In genomic region chr1:155856975-155857930, GRCh38 we compare ENCODE assay signal across 1 cellular context.
TF ChIP-seq lines count a peak whose summit lies in the region.

TSS of gene GON4L (minus strand) at chr1:155857214. CDS start at chr1:155853780, 3,434 bp downstream.

TF ChIP-seq in WTC11, 78 proteins besides CTCF, POLR2A, EP300 and RAD21 (continued from another document):
- no peak for TF ChIP-seq E2F1 (CRISPR knock-in tag; IDR thresholded peaks at IDR 0.05)
- peak; percentile 91 for TF ChIP-seq CREM (CRISPR knock-in tag; IDR thresholded peaks at IDR 0.05)
- TF ChIP-seq MYBL2 (CRISPR knock-in tag; IDR thresholded peaks at IDR 0.05) = peak; percentile 26; the same call in 1 of the 2 replicates
TF ChIP-seq in WTC11: peak in this region for 11.
